In the genomic region with DNA sequence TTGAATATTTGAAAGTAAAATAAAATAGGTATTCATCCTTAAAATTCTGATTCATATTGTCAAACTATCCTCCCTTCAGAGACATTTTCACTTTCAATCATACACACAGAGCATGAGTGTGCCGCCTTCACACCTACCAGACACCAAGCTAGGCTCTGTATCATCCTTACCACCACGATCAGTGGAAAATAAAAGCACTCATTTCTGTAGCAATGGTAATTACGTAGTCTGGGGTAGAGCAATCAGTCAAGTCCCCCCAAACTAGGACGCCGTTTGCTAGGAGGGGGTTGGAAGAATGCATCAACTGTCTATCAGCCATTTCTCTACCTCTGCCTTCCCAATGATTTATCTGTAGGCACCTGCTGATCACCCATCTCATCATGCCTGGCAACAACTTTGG, we compare ENCODE assay signal across 1 cellular context.
TF ChIP-seq lines count a peak whose summit lies in the region.

No MANE protein-coding gene starts in this region.

TF ChIP-seq in GM23338, 12 proteins besides CTCF, POLR2A, EP300 and RAD21 (continued from another document):
- TF ChIP-seq, protein P1, sequence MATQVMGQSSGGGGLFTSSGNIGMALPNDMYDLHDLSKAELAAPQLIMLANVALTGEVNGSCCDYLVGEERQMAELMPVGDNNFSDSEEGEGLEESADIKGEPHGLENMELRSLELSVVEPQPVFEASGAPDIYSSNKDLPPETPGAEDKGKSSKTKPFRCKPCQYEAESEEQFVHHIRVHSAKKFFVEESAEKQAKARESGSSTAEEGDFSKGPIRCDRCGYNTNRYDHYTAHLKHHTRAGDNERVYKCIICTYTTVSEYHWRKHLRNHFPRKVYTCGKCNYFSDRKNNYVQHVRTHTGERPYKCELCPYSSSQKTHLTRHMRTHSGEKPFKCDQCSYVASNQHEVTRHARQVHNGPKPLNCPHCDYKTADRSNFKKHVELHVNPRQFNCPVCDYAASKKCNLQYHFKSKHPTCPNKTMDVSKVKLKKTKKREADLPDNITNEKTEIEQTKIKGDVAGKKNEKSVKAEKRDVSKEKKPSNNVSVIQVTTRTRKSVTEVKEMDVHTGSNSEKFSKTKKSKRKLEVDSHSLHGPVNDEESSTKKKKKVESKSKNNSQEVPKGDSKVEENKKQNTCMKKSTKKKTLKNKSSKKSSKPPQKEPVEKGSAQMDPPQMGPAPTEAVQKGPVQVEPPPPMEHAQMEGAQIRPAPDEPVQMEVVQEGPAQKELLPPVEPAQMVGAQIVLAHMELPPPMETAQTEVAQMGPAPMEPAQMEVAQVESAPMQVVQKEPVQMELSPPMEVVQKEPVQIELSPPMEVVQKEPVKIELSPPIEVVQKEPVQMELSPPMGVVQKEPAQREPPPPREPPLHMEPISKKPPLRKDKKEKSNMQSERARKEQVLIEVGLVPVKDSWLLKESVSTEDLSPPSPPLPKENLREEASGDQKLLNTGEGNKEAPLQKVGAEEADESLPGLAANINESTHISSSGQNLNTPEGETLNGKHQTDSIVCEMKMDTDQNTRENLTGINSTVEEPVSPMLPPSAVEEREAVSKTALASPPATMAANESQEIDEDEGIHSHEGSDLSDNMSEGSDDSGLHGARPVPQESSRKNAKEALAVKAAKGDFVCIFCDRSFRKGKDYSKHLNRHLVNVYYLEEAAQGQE (IDR thresholded peaks at IDR 0.05; ENCODE audit: unreplicated experiment), result no peak
- TF ChIP-seq, protein P2, sequence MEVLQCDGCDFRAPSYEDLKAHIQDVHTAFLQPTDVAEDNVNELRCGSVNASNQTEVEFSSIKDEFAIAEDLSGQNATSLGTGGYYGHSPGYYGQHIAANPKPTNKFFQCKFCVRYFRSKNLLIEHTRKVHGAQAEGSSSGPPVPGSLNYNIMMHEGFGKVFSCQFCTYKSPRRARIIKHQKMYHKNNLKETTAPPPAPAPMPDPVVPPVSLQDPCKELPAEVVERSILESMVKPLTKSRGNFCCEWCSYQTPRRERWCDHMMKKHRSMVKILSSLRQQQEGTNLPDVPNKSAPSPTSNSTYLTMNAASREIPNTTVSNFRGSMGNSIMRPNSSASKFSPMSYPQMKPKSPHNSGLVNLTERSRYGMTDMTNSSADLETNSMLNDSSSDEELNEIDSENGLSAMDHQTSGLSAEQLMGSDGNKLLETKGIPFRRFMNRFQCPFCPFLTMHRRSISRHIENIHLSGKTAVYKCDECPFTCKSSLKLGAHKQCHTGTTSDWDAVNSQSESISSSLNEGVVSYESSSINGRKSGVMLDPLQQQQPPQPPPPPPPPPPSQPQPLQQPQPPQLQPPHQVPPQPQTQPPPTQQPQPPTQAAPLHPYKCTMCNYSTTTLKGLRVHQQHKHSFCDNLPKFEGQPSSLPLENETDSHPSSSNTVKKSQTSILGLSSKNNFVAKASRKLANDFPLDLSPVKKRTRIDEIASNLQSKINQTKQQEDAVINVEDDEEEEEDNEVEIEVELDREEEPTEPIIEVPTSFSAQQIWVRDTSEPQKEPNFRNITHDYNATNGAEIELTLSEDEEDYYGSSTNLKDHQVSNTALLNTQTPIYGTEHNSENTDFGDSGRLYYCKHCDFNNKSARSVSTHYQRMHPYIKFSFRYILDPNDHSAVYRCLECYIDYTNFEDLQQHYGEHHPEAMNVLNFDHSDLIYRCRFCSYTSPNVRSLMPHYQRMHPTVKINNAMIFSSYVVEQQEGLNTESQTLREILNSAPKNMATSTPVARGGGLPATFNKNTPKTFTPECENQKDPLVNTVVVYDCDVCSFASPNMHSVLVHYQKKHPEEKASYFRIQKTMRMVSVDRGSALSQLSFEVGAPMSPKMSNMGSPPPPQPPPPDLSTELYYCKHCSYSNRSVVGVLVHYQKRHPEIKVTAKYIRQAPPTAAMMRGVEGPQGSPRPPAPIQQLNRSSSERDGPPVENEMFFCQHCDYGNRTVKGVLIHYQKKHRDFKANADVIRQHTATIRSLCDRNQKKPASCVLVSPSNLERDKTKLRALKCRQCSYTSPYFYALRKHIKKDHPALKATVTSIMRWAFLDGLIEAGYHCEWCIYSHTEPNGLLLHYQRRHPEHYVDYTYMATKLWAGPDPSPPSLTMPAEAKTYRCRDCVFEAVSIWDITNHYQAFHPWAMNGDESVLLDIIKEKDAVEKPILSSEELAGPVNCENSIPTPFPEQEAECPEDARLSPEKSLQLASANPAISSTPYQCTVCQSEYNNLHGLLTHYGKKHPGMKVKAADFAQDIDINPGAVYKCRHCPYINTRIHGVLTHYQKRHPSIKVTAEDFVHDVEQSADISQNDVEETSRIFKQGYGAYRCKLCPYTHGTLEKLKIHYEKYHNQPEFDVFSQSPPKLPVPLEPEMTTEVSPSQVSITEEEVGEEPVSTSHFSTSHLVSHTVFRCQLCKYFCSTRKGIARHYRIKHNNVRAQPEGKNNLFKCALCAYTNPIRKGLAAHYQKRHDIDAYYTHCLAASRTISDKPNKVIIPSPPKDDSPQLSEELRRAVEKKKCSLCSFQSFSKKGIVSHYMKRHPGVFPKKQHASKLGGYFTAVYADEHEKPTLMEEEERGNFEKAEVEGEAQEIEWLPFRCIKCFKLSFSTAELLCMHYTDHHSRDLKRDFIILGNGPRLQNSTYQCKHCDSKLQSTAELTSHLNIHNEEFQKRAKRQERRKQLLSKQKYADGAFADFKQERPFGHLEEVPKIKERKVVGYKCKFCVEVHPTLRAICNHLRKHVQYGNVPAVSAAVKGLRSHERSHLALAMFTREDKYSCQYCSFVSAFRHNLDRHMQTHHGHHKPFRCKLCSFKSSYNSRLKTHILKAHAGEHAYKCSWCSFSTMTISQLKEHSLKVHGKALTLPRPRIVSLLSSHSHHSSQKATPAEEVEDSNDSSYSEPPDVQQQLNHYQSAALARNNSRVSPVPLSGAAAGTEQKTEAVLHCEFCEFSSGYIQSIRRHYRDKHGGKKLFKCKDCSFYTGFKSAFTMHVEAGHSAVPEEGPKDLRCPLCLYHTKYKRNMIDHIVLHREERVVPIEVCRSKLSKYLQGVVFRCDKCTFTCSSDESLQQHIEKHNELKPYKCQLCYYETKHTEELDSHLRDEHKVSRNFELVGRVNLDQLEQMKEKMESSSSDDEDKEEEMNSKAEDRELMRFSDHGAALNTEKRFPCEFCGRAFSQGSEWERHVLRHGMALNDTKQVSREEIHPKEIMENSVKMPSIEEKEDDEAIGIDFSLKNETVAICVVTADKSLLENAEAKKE (CRISPR knock-in tag; IDR thresholded peaks at IDR 0.05), result no peak
- TF ChIP-seq STAT1 (IDR thresholded peaks at IDR 0.05; ENCODE audit: unreplicated experiment), result no peak
- TF ChIP-seq NANOG (IDR thresholded peaks at IDR 0.05; ENCODE audit: borderline replicate concordance), result no peak
- TF ChIP-seq JUNB (IDR thresholded peaks at IDR 0.05; ENCODE audit: unreplicated experiment), result no peak
- TF ChIP-seq EZH2 (IDR thresholded peaks at IDR 0.05; ENCODE audit: low read depth, unreplicated experiment), result no peak
- no peak for TF ChIP-seq POLR2AphosphoS5 (IDR thresholded peaks at IDR 0.05; ENCODE audit: low read depth)
